In the genomic region with DNA sequence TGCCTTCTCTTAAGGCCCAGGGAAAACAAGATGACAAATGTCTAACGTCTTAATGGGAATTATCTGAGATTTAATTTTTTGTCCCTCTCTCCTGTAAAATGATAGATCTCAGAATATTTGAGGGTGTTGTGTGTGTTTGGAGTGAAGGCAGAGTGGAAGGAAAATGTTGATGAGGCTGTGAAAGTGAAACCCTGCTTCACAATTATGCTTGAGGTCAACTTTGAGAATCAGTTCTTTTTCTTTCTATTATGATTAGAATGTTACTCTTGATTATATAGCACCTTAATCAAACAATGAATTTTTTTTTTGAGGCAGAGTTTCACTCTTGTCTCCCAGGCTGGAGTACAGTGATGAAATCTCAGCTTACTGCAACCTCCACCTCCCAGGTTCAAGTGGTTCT, we compare ENCODE assay signal across 19 cellular contexts.
A peak's percentile ranks its signal among the peaks of the same experiment; 100 is the strongest.
DNase-seq lines count a peak whose midpoint lies in the region; ATAC-seq and TF ChIP-seq lines count a peak whose summit lies in the region.
"Had no signal": no experiment of that assay in that cellular context is flagged by ENCODE, and none has a peak within 500 bp of the region (broad histone marks: within the 10 kb centered on the region; RNA-seq: fewer than 3 reads in every experiment).

No MANE protein-coding gene starts in this region.

- peak overlapping the region; percentile 58; the same call in 1 of the 2 replicates for H3K4me2 ChIP-seq in KMS-11

- no peaks in the 10 kb centered on the region for H3K27me3 ChIP-seq in KMS-11 (ENCODE audit: insufficient read depth, low read depth)
- H3K27me3 ChIP-seq: BE2C had no signal

- no peak overlapping the region for H3K4me3 ChIP-seq in KMS-11 (IDR thresholded peaks at IDR 0.05; ENCODE audit: insufficient read depth, low read depth, low read length)
- H3K4me3 ChIP-seq: Peyer's patch had no signal

- H2AFZ ChIP-seq in KMS-11 (ENCODE audit: low read depth): no peak overlapping the region

- ATAC-seq in GM19351 (IDR thresholded peaks at IDR 0.05; ENCODE audit: unreplicated experiment) (peak; percentile 64), HG02870 (IDR thresholded peaks at IDR 0.05; ENCODE audit: unreplicated experiment) (peak; percentile 52), HG02678 (IDR thresholded peaks at IDR 0.05; ENCODE audit: unreplicated experiment) (no peak), GM19463 (IDR thresholded peaks at IDR 0.05; ENCODE audit: unreplicated experiment) (no peak), GM19452 (IDR thresholded peaks at IDR 0.05; ENCODE audit: unreplicated experiment) (no peak)
- ATAC-seq: SK-N-SH treated with all-trans-retinoic acid at 6 μM for 48 hours had no signal

- H3K36me3 ChIP-seq in KMS-11 (ENCODE audit: insufficient read depth): no peaks in the 10 kb centered on the region
- H3K36me3 ChIP-seq: BE2C, Peyer's patch had no signal

- H4K20me1 ChIP-seq in KMS-11 (ENCODE audit: insufficient read depth): no peaks in the 10 kb centered on the region

- no peak for DNase-seq in DMS 273 treated with DMSO at 0.1 percent for 48 hours (lab: John Stamatoyannopoulos, UW)
- DNase-seq: BE2C, EL, GF-D8, KG1, NCI-H1105, NCI-H146, NCI-H2029, NCI-H226, NCI-H524, NCI-H774, Peyer's patch had no signal

- H3K79me2 ChIP-seq in KMS-11 (ENCODE audit: insufficient read depth, low read depth): no peaks in the 10 kb centered on the region

- no peak for TF ChIP-seq CTCF in KMS-11 (conservative IDR thresholded peaks at IDR 0.05; ENCODE audit: low read depth, low read length)

- peaks cover 36% of the 10 kb centered on the region for H3K4me1 ChIP-seq in KMS-11 (ENCODE audit: low read depth, poor library complexity, severe bottlenecking)
- H3K4me1 ChIP-seq: BE2C, Peyer's patch had no signal

- peak overlapping the region; percentile 25; the same call in 1 of the 2 replicates for H3K27ac ChIP-seq in KMS-11
- H3K27ac ChIP-seq: Peyer's patch had no signal

- no peak overlapping the region for H3K9ac ChIP-seq in KMS-11

Comparison
In these comparisons a context has a peak if more than half of its experiments do, and no peak if none do; other contexts are left out.
1. ATAC-seq: peak in GM19351 (single experiment) and HG02870 (single experiment); none in HG02678 (single experiment), GM19463 (single experiment) and GM19452 (single experiment).